ENCODE assay signal across 12 cellular contexts in genomic region chr11:118442903-118443589, GRCh38. TPM values are rescaled to one million over a fixed set of nuclear protein-coding genes. Genes with fewer than 3 reads are reported as not detected.
DNase-seq lines count a peak whose midpoint lies in the region; ATAC-seq and TF ChIP-seq lines count a peak whose summit lies in the region.
"Had no signal": no experiment of that assay in that cellular context is flagged by ENCODE, and none has a peak within 500 bp of the region (broad histone marks: within the 10 kb centered on the region; RNA-seq: fewer than 3 reads in every experiment).

No MANE protein-coding gene starts in this region.

- H3K36me3 Mint-ChIP-seq in CD8-positive, alpha-beta T cell = peaks cover 69% of the 10 kb centered on the region
- H3K36me3 Mint-ChIP-seq in activated T-helper 17 cell treated with anti-CD3 and anti-CD28 coated beads, Interleukin-2, amount 50 U/mL, for 72 hours (ENCODE audit: low read depth) = peaks cover 90% of the 10 kb centered on the region

- H3K27me3 Mint-ChIP-seq in CD8-positive, alpha-beta T cell (ENCODE audit: low read depth) = no peaks in the 10 kb centered on the region
- no peaks in the 10 kb centered on the region for H3K27me3 Mint-ChIP-seq in activated T-helper 17 cell treated with anti-CD3 and anti-CD28 coated beads, Interleukin-2, amount 50 U/mL, for 72 hours

- no peaks in the 10 kb centered on the region for H3K9me3 Mint-ChIP-seq in CD8-positive, alpha-beta T cell
- no peaks in the 10 kb centered on the region for H3K9me3 Mint-ChIP-seq in activated T-helper 17 cell treated with anti-CD3 and anti-CD28 coated beads, Interleukin-2, amount 50 U/mL, for 72 hours

- intact Hi-C loops in CD8-positive, alpha-beta T cell (cut with DNase I, micrococcal nuclease) = no loop called here
- intact Hi-C loops in mucosa of descending colon (cut with DNase I, micrococcal nuclease) (no loop called here), upper lobe of right lung (cut with DNase I) (no loop called here)

- no peak overlapping the region for H3K4me3 ChIP-seq in CD8-positive, alpha-beta T cell (ENCODE audit: low read depth, low read length)
- H3K4me3 ChIP-seq in mucosa of descending colon (no peak overlapping the region), upper lobe of right lung (no peak overlapping the region)
- H3K4me3 ChIP-seq: gastrocnemius medialis, Peyer's patch had no signal

- no peaks in the 10 kb centered on the region for H3K36me3 ChIP-seq in CD8-positive, alpha-beta T cell (ENCODE audit: insufficient read depth, low read length)
- no peaks in the 10 kb centered on the region for H3K36me3 ChIP-seq in mucosa of descending colon (ENCODE audit: low read depth)
- no peaks in the 10 kb centered on the region for H3K36me3 ChIP-seq in upper lobe of right lung
- H3K36me3 ChIP-seq: gastrocnemius medialis, Peyer's patch had no signal

- H3K4me1 ChIP-seq in CD8-positive, alpha-beta T cell (ENCODE audit: insufficient read depth, low read length) = peaks cover 71% of the 10 kb centered on the region
- peaks cover 31% of the 10 kb centered on the region for H3K4me1 ChIP-seq in mucosa of descending colon (ENCODE audit: low read depth)
- H3K4me1 ChIP-seq in upper lobe of right lung = peaks cover 59% of the 10 kb centered on the region

- ATAC-seq in CD8-positive, alpha-beta T cell = no peak
- ATAC-seq in GM18868 (IDR thresholded peaks at IDR 0.05; ENCODE audit: unreplicated experiment) (peak; percentile 23), mucosa of descending colon (peak; percentile 80), upper lobe of right lung (no peak), HG03039 (IDR thresholded peaks at IDR 0.05; ENCODE audit: unreplicated experiment) (no peak)
- peak; percentile 1 for ATAC-seq in activated T-helper 17 cell treated with anti-CD3 and anti-CD28 coated beads, Interleukin-2, amount 50 U/mL, for 72 hours (replicated peaks)
- ATAC-seq: gastrocnemius medialis had no signal

- POLR2A ChIA-PET in CD8-positive, alpha-beta T cell (lab: Charles Lee) = interaction anchor here (1.1 to 1.5 kb wide), 2 partner anchors 7 to 130 kb away, joined by 3 to 11 read pairs; partner anchors contain the start of gene KMT2A

- peaks cover 92% of the 10 kb centered on the region for H3K4me1 Mint-ChIP-seq in CD8-positive, alpha-beta T cell (ENCODE audit: low read depth)
- H3K4me1 Mint-ChIP-seq in activated T-helper 17 cell treated with anti-CD3 and anti-CD28 coated beads, Interleukin-2, amount 50 U/mL, for 72 hours = peaks cover 65% of the 10 kb centered on the region

- CTCF ChIA-PET in CD8-positive, alpha-beta T cell (lab: Charles Lee) = interaction anchor here (0.9 to 1.2 kb wide), 2 partner anchors 7 to 152 kb away, joined by 3 read pairs; no protein-coding TSS in a partner anchor

- H3K27ac ChIP-seq in CD8-positive, alpha-beta T cell (ENCODE audit: low read depth, low read length) = no peak overlapping the region
- H3K27ac ChIP-seq in upper lobe of right lung = no peak overlapping the region
- H3K27ac ChIP-seq: gastrocnemius medialis, Peyer's patch had no signal

- TF ChIP-seq CTCF in CD8-positive, alpha-beta T cell (IDR thresholded peaks at IDR 0.05) = no peak
- TF ChIP-seq CTCF in mucosa of descending colon (IDR thresholded peaks at IDR 0.05) (no peak), upper lobe of right lung (IDR thresholded peaks at IDR 0.05) (no peak)

- peak overlapping the region; percentile 66 for H3K27ac Mint-ChIP-seq in CD8-positive, alpha-beta T cell
- H3K27ac Mint-ChIP-seq in activated T-helper 17 cell treated with anti-CD3 and anti-CD28 coated beads, Interleukin-2, amount 50 U/mL, for 72 hours = peak overlapping the region; percentile 88

- H3K4me3 Mint-ChIP-seq in CD8-positive, alpha-beta T cell = peak overlapping the region; percentile 29
- H3K4me3 Mint-ChIP-seq in activated T-helper 17 cell treated with anti-CD3 and anti-CD28 coated beads, Interleukin-2, amount 50 U/mL, for 72 hours = peak overlapping the region; percentile 96

- H3K27me3 ChIP-seq in CD8-positive, alpha-beta T cell (ENCODE audit: insufficient read depth, low read length) = no peaks in the 10 kb centered on the region
- H3K27me3 ChIP-seq in upper lobe of right lung = no peaks in the 10 kb centered on the region
- H3K27me3 ChIP-seq: gastrocnemius medialis, Peyer's patch had no signal

- no peaks in the 10 kb centered on the region for H3K9me3 ChIP-seq in CD8-positive, alpha-beta T cell (ENCODE audit: low read length)
- H3K9me3 ChIP-seq in mucosa of descending colon (no peaks in the 10 kb centered on the region), upper lobe of right lung (no peaks in the 10 kb centered on the region)
- H3K9me3 ChIP-seq: gastrocnemius medialis, Peyer's patch had no signal

- DNase-seq in CD8-positive, alpha-beta T cell = no peak
- DNase-seq in mucosa of descending colon (no peak), upper lobe of right lung (no peak), NCI-H1105 treated with DMSO at 0.1 percent for 48 hours (lab: John Stamatoyannopoulos, UW) (no peak)
- DNase-seq: activated CD4-positive, CD25-positive, alpha-beta regulatory T cell treated with anti-CD3 and anti-CD28 coated beads, Interleukin-2, amount 50 U/mL, for 72 hours; activated gamma-delta T cell treated with Interleukin-2 at 50 U/mL for 16 hours; gastrocnemius medialis; NCI-H187; Peyer's patch had no signal

RNA-seq across cellular contexts. Expression of gene KMT2A, which starts 6.8 kb away (rescaled TPM):
- total RNA-seq in CD8-positive, alpha-beta T cell = 100 to 1,000 TPM; 127 to 136 TPM
- 100 to 1,000 TPM in 1 of 2 donors, 10 to 100 TPM in 1; 81.6 to 118 TPM for total RNA-seq in activated T-helper 17 cell treated with anti-CD3 and anti-CD28 coated beads, Interleukin-2, amount 50 U/mL, for 72 hours
- total RNA-seq in mucosa of descending colon (10 to 100 TPM; 49.0 to 89.3 (median 51.4) TPM), upper lobe of right lung (64.7 TPM)

RNA-seq across cellular contexts. Expression of gene ATP5MG, which starts 41.6 kb away (rescaled TPM):
- total RNA-seq in CD8-positive, alpha-beta T cell = 100 to 1,000 TPM; 148 to 160 TPM
- 100 to 1,000 TPM; 155 to 275 TPM for total RNA-seq in activated T-helper 17 cell treated with anti-CD3 and anti-CD28 coated beads, Interleukin-2, amount 50 U/mL, for 72 hours
- total RNA-seq in mucosa of descending colon (100 to 1,000 TPM; 224 to 287 (median 262) TPM), upper lobe of right lung (140 TPM)

Comparison
In these comparisons a context has a peak if more than half of its experiments do, and no peak if none do; other contexts are left out.
1. ATAC-seq: peak in GM18868 (single experiment), activated T-helper 17 cell treated with anti-CD3 and anti-CD28 coated beads, Interleukin-2, amount 50 U/mL, for 72 hours (single experiment) and mucosa of descending colon (single experiment); none in CD8-positive, alpha-beta T cell (single experiment), upper lobe of right lung (single experiment) and HG03039 (single experiment).